Comparison of ENCODE assay signal across 9 cellular contexts in genomic region chr1:241551759-241552638, GRCh38. TPM values are rescaled to one million over a fixed set of nuclear protein-coding genes. Genes with fewer than 3 reads are reported as not detected.
DNase-seq lines count a peak whose midpoint lies in the region; ATAC-seq and TF ChIP-seq lines count a peak whose summit lies in the region.
"Had no signal": no experiment of that assay in that cellular context is flagged by ENCODE, and none has a peak within 500 bp of the region (broad histone marks: within the 10 kb centered on the region; RNA-seq: fewer than 3 reads in every experiment).

No MANE protein-coding gene starts in this region.

- peaks cover 72% of the 10 kb centered on the region for H3K36me3 Mint-ChIP-seq in stimulated activated memory B cell treated with anti-CD40 and anti-IgM and Interleukin-4, amounts not matched to agents 10 μg/mL and 1 μg/mL and 100 μg/mL, for 72 hours

- peak overlapping the region in 5 of 10 donors; percentile 7 to 32 (median 13) for H3K4me3 ChIP-seq in heart right ventricle

- H3K27me3 Mint-ChIP-seq in stimulated activated memory B cell treated with anti-CD40 and anti-IgM and Interleukin-4, amounts not matched to agents 10 μg/mL and 1 μg/mL and 100 μg/mL, for 72 hours, result no peaks in the 10 kb centered on the region

- no peaks in the 10 kb centered on the region for H3K9me3 ChIP-seq in heart right ventricle

- H3K4me1 Mint-ChIP-seq in stimulated activated memory B cell treated with anti-CD40 and anti-IgM and Interleukin-4, amounts not matched to agents 10 μg/mL and 1 μg/mL and 100 μg/mL, for 72 hours, result peaks cover 50% of the 10 kb centered on the region

- H3K27ac ChIP-seq in heart right ventricle, result peak overlapping the region in 2 of 10 donors; percentile 29 to 82
- no peak overlapping the region for H3K27ac ChIP-seq in caudate nucleus (ENCODE audit: low read depth, low read length)

- TF ChIP-seq CTCF in heart right ventricle (IDR thresholded peaks at IDR 0.05), result no peak

- intact Hi-C loops in heart right ventricle (cut with DNase I), result no loop called here

- peak overlapping the region; percentile 79 for H3K4me3 Mint-ChIP-seq in stimulated activated memory B cell treated with anti-CD40 and anti-IgM and Interleukin-4, amounts not matched to agents 10 μg/mL and 1 μg/mL and 100 μg/mL, for 72 hours

- peaks cover 0 to 14% (median 0%) of the 10 kb centered on the region in 9 donors for H3K4me1 ChIP-seq in heart right ventricle

- peaks cover 0 to 6% (median 0%) of the 10 kb centered on the region in 7 donors for H3K27me3 ChIP-seq in heart right ventricle

- H3K27ac Mint-ChIP-seq in stimulated activated memory B cell treated with anti-CD40 and anti-IgM and Interleukin-4, amounts not matched to agents 10 μg/mL and 1 μg/mL and 100 μg/mL, for 72 hours, result peak overlapping the region; percentile 92

- 67 to 68% methylated on average over 22 of the region's 22 CpGs for WGBS in heart right ventricle, 2 donors

- no peaks in the 10 kb centered on the region for H3K36me3 ChIP-seq in heart right ventricle

- ATAC-seq in GM19035 (IDR thresholded peaks at IDR 0.05; ENCODE audit: unreplicated experiment) (peak; percentile 85), HG03108 (IDR thresholded peaks at IDR 0.05; ENCODE audit: unreplicated experiment) (peak; percentile 72), heart right ventricle (peak in 5 of 8 donors; percentile 55 to 72 (median 65))
- peak; percentile 94 for ATAC-seq in stimulated activated memory B cell treated with anti-CD40 and anti-IgM and Interleukin-4, amounts not matched to agents 10 μg/mL and 1 μg/mL and 100 μg/mL, for 72 hours

- H3K9me3 Mint-ChIP-seq in stimulated activated memory B cell treated with anti-CD40 and anti-IgM and Interleukin-4, amounts not matched to agents 10 μg/mL and 1 μg/mL and 100 μg/mL, for 72 hours, result peaks cover 6% of the 10 kb centered on the region

- peak; percentile 33 for DNase-seq in activated CD4-positive, CD25-positive, alpha-beta regulatory T cell treated with anti-CD3 and anti-CD28 coated beads, Interleukin-2, amount 50 U/mL, for 72 hours
- DNase-seq in heart right ventricle, result peak in 1 of 2 donors; percentile 17
- DNase-seq in NCI-H526 treated with DMSO at 0.1 percent for 48 hours (lab: John Stamatoyannopoulos, UW), result no peak
- no peak for DNase-seq in caudate nucleus (lab: John Stamatoyannopoulos, UW)
- DNase-seq in putamen (ENCODE audit: low spot score), result no peak

RNA-seq across cellular contexts. Expression of gene KMO, which starts 19.8 kb away (rescaled TPM):
- total RNA-seq in heart right ventricle, result 1 to 10 TPM in 1 of 10 donors, under 1 TPM in 5, not detected in 4; 0.05 to 1.4 (median 0.46) TPM
- under 1 TPM; 0.06 to 0.22 TPM for polyA plus RNA-seq in heart right ventricle
- total RNA-seq: LHCN-M2 had no signal

RNA-seq across cellular contexts. Expression of gene FH, which starts 32.4 kb away (rescaled TPM):
- total RNA-seq in heart right ventricle, result 100 to 1,000 TPM; 178 to 268 (median 257) TPM
- 100 to 1,000 TPM; 169 to 224 TPM for polyA plus RNA-seq in heart right ventricle
